ENCODE assay signal across 19 cellular contexts in genomic region chr1:81950845-81951244, GRCh38.
"Had no signal": no experiment of that assay in that cellular context is flagged by ENCODE, and none has a peak within 500 bp of the region (broad histone marks: within the 10 kb centered on the region; RNA-seq: fewer than 3 reads in every experiment).

No MANE protein-coding gene starts in this region.

- H3K27ac ChIP-seq: lower lobe of right lung, tibial artery had no signal

- H3K4me1 ChIP-seq: lower lobe of right lung had no signal

- H3K9me3 ChIP-seq: lower lobe of right lung, tibial artery had no signal

- H3K4me3 ChIP-seq: lower lobe of right lung, tibial artery had no signal

- DNase-seq: activated CD4-positive, alpha-beta T cell treated with anti-CD3 and anti-CD28 coated beads, Interleukin-2, amount 10 ng/mL, durations not matched to agents 24 days and 14 days; activated CD8-positive, alpha-beta memory T cell treated with anti-CD3 and anti-CD28 coated beads, Interleukin-2, amount 50 U/mL, for 4 hours; activated naive CD4-positive, alpha-beta T cell treated with anti-CD3 and anti-CD28 coated beads for 36 hours; activated T-cell treated with anti-CD3 and anti-CD28 coated beads, Interleukin-2, amount 50 U/mL, for 4 hours; aorta; cortex of kidney; erythroblast; hippocampal formation; left cardiac atrium; lower lobe of right lung; natural killer cell; posterior cingulate gyrus; retina; stimulated activated CD4-positive, alpha-beta T cell treated with anti-CD3 and anti-CD28 coated beads, Interleukin-12 subunit alpha, Interleukin-12 subunit beta, amount 100 ng/mL, for 4 hours; stimulated activated CD4-positive, alpha-beta T cell treated with anti-CD3 and anti-CD28 coated beads, Interleukin-2, amount 100 ng/mL, for 24 hours; stimulated activated naive CD4-positive, alpha-beta T cell treated with Interleukin-2 at 50 U/mL for 16 hours; substantia nigra; T1000; tibial artery had no signal

- H3K27me3 ChIP-seq: tibial artery had no signal

- ATAC-seq: activated T-cell treated with anti-CD3 and anti-CD28 coated beads, Interleukin-2, amount 50 U/mL, for 4 hours; left cardiac atrium; lower lobe of right lung; natural killer cell had no signal
